Comparison of ENCODE assay signal across 8 cellular contexts in genomic region chr12:31958601-31959000, GRCh38. TPM values are rescaled to one million over a fixed set of nuclear protein-coding genes. Genes with fewer than 3 reads are reported as not detected.
A peak's percentile ranks its signal among the peaks of the same experiment; 100 is the strongest.
DNase-seq lines count a peak whose midpoint lies in the region; ATAC-seq lines count a peak whose summit lies in the region.

No MANE protein-coding gene starts in this region.

- peak overlapping the region; percentile 93 for H3K27ac Mint-ChIP-seq in activated T-cell treated with anti-CD3 and anti-CD28 coated beads, Interleukin-2, amount 50 U/mL, for 24 hours
- peak overlapping the region; percentile 93 for H3K27ac Mint-ChIP-seq in activated naive CD8-positive, alpha-beta T cell treated with anti-CD3 and anti-CD28 coated beads, Interleukin-2, amount 10 ng/mL, durations not matched to agents 7 days and 5 days

- DNase-seq in activated T-cell treated with anti-CD3 and anti-CD28 coated beads, Interleukin-2, amount 50 U/mL, for 24 hours = no peak
- no peak for DNase-seq in activated T-cell treated with anti-CD3 and anti-CD28 coated beads for 4 hours
- DNase-seq in activated naive CD8-positive, alpha-beta T cell treated with anti-CD3 and anti-CD28 coated beads, Interleukin-2, amount 10 ng/mL, durations not matched to agents 7 days and 5 days = no peak
- no peak for DNase-seq in left lobe of liver (ENCODE audit: low spot score)
- no peak for DNase-seq in NOMO-1 treated with DMSO at 0.1 percent for 48 hours (lab: John Stamatoyannopoulos, UW; ENCODE audit: unreplicated experiment)

- no peaks in the 10 kb centered on the region for H3K9me3 ChIP-seq in thymus (ENCODE audit: control insufficient read depth)

- POLR2A ChIA-PET in activated naive CD8-positive, alpha-beta T cell treated with anti-CD3 and anti-CD28 coated beads, Interleukin-2, amount 10 ng/mL, durations not matched to agents 7 days and 5 days (lab: Charles Lee) = interaction anchor here (0.6 to 3.3 kb wide), 20 partner anchors 9 to 305 kb away, joined by 3 to 32 read pairs (median 8); partner anchors contain the start of genes AMN1 and ETFBKMT

- H3K4me3 ChIP-seq in thymus (ENCODE audit: low read length) = peak overlapping the region; percentile 97

- H3K9me3 Mint-ChIP-seq in activated T-cell treated with anti-CD3 and anti-CD28 coated beads, Interleukin-2, amount 50 U/mL, for 24 hours = peaks cover 8% of the 10 kb centered on the region
- H3K9me3 Mint-ChIP-seq in activated naive CD8-positive, alpha-beta T cell treated with anti-CD3 and anti-CD28 coated beads, Interleukin-2, amount 10 ng/mL, durations not matched to agents 7 days and 5 days = peaks cover 16% of the 10 kb centered on the region

- no peaks in the 10 kb centered on the region for H3K27me3 ChIP-seq in thymus (ENCODE audit: control insufficient read depth, insufficient read depth)

- peaks cover 67% of the 10 kb centered on the region for H3K36me3 Mint-ChIP-seq in activated T-cell treated with anti-CD3 and anti-CD28 coated beads, Interleukin-2, amount 50 U/mL, for 24 hours (ENCODE audit: low read depth)
- peaks cover 52% of the 10 kb centered on the region for H3K36me3 Mint-ChIP-seq in activated naive CD8-positive, alpha-beta T cell treated with anti-CD3 and anti-CD28 coated beads, Interleukin-2, amount 10 ng/mL, durations not matched to agents 7 days and 5 days

- peaks cover 9% of the 10 kb centered on the region for H3K36me3 ChIP-seq in thymus (ENCODE audit: control insufficient read depth, insufficient read depth)

- H3K27ac ChIP-seq in thymus (ENCODE audit: low read depth) = peak overlapping the region; percentile 99

- H3K4me1 ChIP-seq in thymus (ENCODE audit: control insufficient read depth, insufficient read depth, low read length) = peaks cover 17% of the 10 kb centered on the region

- peak overlapping the region; percentile 89 for H3K4me3 Mint-ChIP-seq in activated T-cell treated with anti-CD3 and anti-CD28 coated beads, Interleukin-2, amount 50 U/mL, for 24 hours
- peak overlapping the region; percentile 93 for H3K4me3 Mint-ChIP-seq in activated naive CD8-positive, alpha-beta T cell treated with anti-CD3 and anti-CD28 coated beads, Interleukin-2, amount 10 ng/mL, durations not matched to agents 7 days and 5 days

- H3K27me3 Mint-ChIP-seq in activated T-cell treated with anti-CD3 and anti-CD28 coated beads, Interleukin-2, amount 50 U/mL, for 24 hours = no peaks in the 10 kb centered on the region
- H3K27me3 Mint-ChIP-seq in activated naive CD8-positive, alpha-beta T cell treated with anti-CD3 and anti-CD28 coated beads, Interleukin-2, amount 10 ng/mL, durations not matched to agents 7 days and 5 days = no peaks in the 10 kb centered on the region

- peaks cover 72% of the 10 kb centered on the region for H3K4me1 Mint-ChIP-seq in activated T-cell treated with anti-CD3 and anti-CD28 coated beads, Interleukin-2, amount 50 U/mL, for 24 hours (ENCODE audit: low read depth)
- peaks cover 48% of the 10 kb centered on the region for H3K4me1 Mint-ChIP-seq in activated naive CD8-positive, alpha-beta T cell treated with anti-CD3 and anti-CD28 coated beads, Interleukin-2, amount 10 ng/mL, durations not matched to agents 7 days and 5 days

- no peak for ATAC-seq in activated naive CD8-positive, alpha-beta T cell treated with anti-CD3 and anti-CD28 coated beads, Interleukin-2, amount 10 ng/mL, durations not matched to agents 7 days and 5 days (ENCODE audit: low read depth)
- ATAC-seq in left lobe of liver (peak; percentile 21), GM18498 (IDR thresholded peaks at IDR 0.05; ENCODE audit: unreplicated experiment) (no peak), HG02870 (IDR thresholded peaks at IDR 0.05; ENCODE audit: unreplicated experiment) (no peak)

- WGBS in thymus = 32% methylated on average over 7 of the region's 7 CpGs

RNA-seq across cellular contexts. Expression of gene RESF1, which starts 0.6 kb away (rescaled TPM):
- total RNA-seq in activated naive CD8-positive, alpha-beta T cell treated with anti-CD3 and anti-CD28 coated beads, Interleukin-2, amount 10 ng/mL, durations not matched to agents 7 days and 5 days = 100 to 1,000 TPM; 252 to 261 TPM
- total RNA-seq in left lobe of liver = 27.3 TPM
- polyA plus RNA-seq in thymus = 323 TPM
